Comparison of ENCODE assay signal across 20 cellular contexts in the genomic region with DNA sequence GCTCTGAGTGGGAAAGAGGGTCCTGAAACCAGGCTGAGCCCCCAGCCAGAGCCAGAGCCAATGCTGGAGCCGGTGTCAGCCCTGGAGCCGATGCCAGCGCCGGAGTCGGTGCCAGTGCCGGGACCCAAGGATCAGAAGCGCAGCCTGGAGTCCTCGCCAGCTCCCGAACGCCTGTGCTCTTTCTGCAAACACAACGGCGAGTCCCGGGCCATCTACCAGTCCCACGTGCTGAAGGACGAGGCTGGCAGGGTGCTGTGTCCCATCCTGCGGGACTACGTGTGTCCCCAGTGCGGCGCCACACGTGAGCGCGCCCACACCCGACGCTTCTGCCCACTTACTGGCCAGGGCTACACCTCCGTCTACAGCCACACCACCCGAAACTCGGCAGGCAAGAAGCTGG. TPM values are rescaled to one million over a fixed set of nuclear protein-coding genes. Genes with fewer than 3 reads are reported as not detected.
A peak's percentile ranks its signal among the peaks of the same experiment; 100 is the strongest.
DNase-seq lines count a peak whose midpoint lies in the region; ATAC-seq, FAIRE-seq and TF ChIP-seq lines count a peak whose summit lies in the region.
"Had no signal": no experiment of that assay in that cellular context is flagged by ENCODE, and none has a peak within 500 bp of the region (broad histone marks: within the 10 kb centered on the region; RNA-seq: fewer than 3 reads in every experiment).

No MANE protein-coding gene starts in this region.

- H2BK5ac ChIP-seq in trophoblast cell (ENCODE audit: low read depth, low read length, poor library complexity): no peak overlapping the region

- H4K8ac ChIP-seq in trophoblast cell (ENCODE audit: low read depth, low read length): no peak overlapping the region

- DNase-seq in H7: peak; percentile 44
- no peak for DNase-seq in K562 (ENCODE audit: extremely low read depth in 1 of 4, low spot score in 3 of 4)
- DNase-seq in trophoblast cell: no peak
- no peak for DNase-seq in NCI-H2029 treated with DMSO at 0.1 percent for 48 hours (lab: John Stamatoyannopoulos, UW)
- DNase-seq in SHP77 (lab: John Stamatoyannopoulos, UW): no peak
- DNase-seq: ACHN; BE2C; C1 segment of cervical spinal cord; CD4-positive, alpha-beta T cell; IMR-90; KBM-7 had no signal

- in situ Hi-C loops in K562 (cut with MboI): loop anchor here (5.0 to 10.0 kb wide), 2 partner anchors 470 to 607 kb away; no protein-coding TSS in a partner anchor

- no TSS peak for BruUV-seq in K562 (replicated peaks; lab: Mats Ljungman, UMichigan)

- no peak overlapping the region for H2BK12ac ChIP-seq in trophoblast cell (ENCODE audit: low read length)

- H3K36me3 ChIP-seq in H7 (replicated peaks; ENCODE audit: control insufficient read depth, insufficient read depth, low read length) (no peaks in the 10 kb centered on the region), K562 (ENCODE audit: control insufficient read depth, insufficient read depth, low read length) (no peaks in the 10 kb centered on the region), trophoblast cell (ENCODE audit: control insufficient read depth in 1 of 2, insufficient read depth in 2 of 2, low read length in 2 of 2) (no peaks in the 10 kb centered on the region)
- H3K36me3 ChIP-seq: BE2C, HAP-1 had no signal

- no peak for TF ChIP-seq POLR2A in K562 (conservative IDR thresholded peaks at IDR 0.05)

- H3K9me1 ChIP-seq in K562 (ENCODE audit: control insufficient read depth, insufficient read depth, low read length): no peaks in the 10 kb centered on the region

- H3K4me2 ChIP-seq in K562 (ENCODE audit: insufficient read depth, low read length) (no peak overlapping the region), trophoblast cell (ENCODE audit: low read length) (no peak overlapping the region)

- 53% methylated on average over 22 of the region's 27 CpGs for WGBS in K562 (ENCODE audit: insufficient coverage, low coverage, missing lambda C conversion rate)
- WGBS in trophoblast cell (ENCODE audit: extremely low coverage, insufficient coverage, insufficient read length): no CpG with 5 or more reads among the region's 27 CpGs

- peak overlapping the region in 1 of 2 experiments; percentile 68; a peak in 2 of 4 replicates for H3K9ac ChIP-seq in K562 (ENCODE audit: insufficient read depth in 1 of 2, low read depth in 2 of 2, low read length in 2 of 2)
- H3K9ac ChIP-seq in trophoblast cell (ENCODE audit: low read length): no peak overlapping the region

- peak overlapping the region; percentile 3 for H2AK5ac ChIP-seq in trophoblast cell (ENCODE audit: low read length)

- peak overlapping the region; percentile 11; the same call in 1 of the 2 replicates for H2AFZ ChIP-seq in K562 (ENCODE audit: low read depth, low read length)
- no peak overlapping the region for H2AFZ ChIP-seq in trophoblast cell (ENCODE audit: insufficient read depth, low read length, poor library complexity)

- no peaks in the 10 kb centered on the region for H4K20me1 ChIP-seq in K562 (replicated peaks; ENCODE audit: control insufficient read depth, insufficient read depth, low read length)

- H3K4ac ChIP-seq in trophoblast cell (ENCODE audit: low read depth, low read length): no peak overlapping the region

- no peak for ATAC-seq in K562

- H3K4me1 ChIP-seq in K562 (replicated peaks in 1 of 2; ENCODE audit: control insufficient read depth in 2 of 2, insufficient read depth in 2 of 2, low read length in 2 of 2) (peaks cover 22 to 54% of the 10 kb centered on the region in 2 experiments), trophoblast cell (ENCODE audit: control insufficient read depth in 1 of 2, insufficient read depth in 2 of 2, low read length in 2 of 2) (peaks cover 31 to 32% of the 10 kb centered on the region in 2 experiments)

- no peak overlapping the region for H3K18ac ChIP-seq in trophoblast cell (ENCODE audit: low read length)

- TF ChIP-seq CTCF in 22Rv1 (IDR thresholded peaks at IDR 0.05) (no peak), K562 (IDR thresholded peaks at IDR 0.05 in 2 of 3, conservative IDR thresholded peaks at IDR 0.05 in 1 of 3; ENCODE audit: insufficient read depth in 2 of 3, low read depth in 1 of 3, low read length in 3 of 3) (no peak)

- H3K79me2 ChIP-seq in K562 (ENCODE audit: control insufficient read depth, insufficient read depth, low read length) (no peaks in the 10 kb centered on the region), trophoblast cell (ENCODE audit: control insufficient read depth, insufficient read depth, low read length, poor library complexity) (no peaks in the 10 kb centered on the region)

- no peak for TF ChIP-seq RAD21 in K562 (CRISPR knock-in tag; conservative IDR thresholded peaks at IDR 0.05 in 1 of 2, IDR thresholded peaks at IDR 0.05 in 1 of 2)

- no peak overlapping the region for H3K14ac ChIP-seq in trophoblast cell (ENCODE audit: low read length)

- no peak overlapping the region for H4K91ac ChIP-seq in trophoblast cell (ENCODE audit: low read depth, low read length)

- peaks cover 19% of the 10 kb centered on the region for H3K79me1 ChIP-seq in trophoblast cell (ENCODE audit: low read length)

- no peak overlapping the region for H3K4me3 ChIP-seq in H7 (ENCODE audit: insufficient read depth, low read depth, low read length)
- H3K4me3 ChIP-seq in K562: no peak overlapping the region
- H3K4me3 ChIP-seq in trophoblast cell (ENCODE audit: low read depth, low read length): no peak overlapping the region
- H3K4me3 ChIP-seq: HAP-1 had no signal

- no peak for TF ChIP-seq EP300 in K562 (IDR thresholded peaks at IDR 0.05; ENCODE audit: low read length)

- intact Hi-C loops in K562 (cut with micrococcal nuclease): no loop called here

- POLR2A ChIA-PET in K562 (lab: Yijun Ruan, JAX): interaction anchor here (0.6 to 0.9 kb wide), 2 partner anchors 75 to 145 kb away, joined by 3 to 4 read pairs; partner anchors contain the start of gene DCAF15

- H3K9me3 ChIP-seq in K562 (replicated peaks; ENCODE audit: control insufficient read depth, insufficient read depth, low read depth, low read length): no peaks in the 10 kb centered on the region
- peaks cover 3% of the 10 kb centered on the region for H3K9me3 ChIP-seq in trophoblast cell (ENCODE audit: insufficient read depth, low read depth, low read length)
- H3K9me3 ChIP-seq: BE2C, HAP-1 had no signal

- H3K27ac ChIP-seq in 22Rv1 (peak overlapping the region; percentile 55), K562 (ENCODE audit: extremely low read depth, low read depth, low read length) (no peak overlapping the region), trophoblast cell (ENCODE audit: low read depth, low read length) (no peak overlapping the region)
- H3K27ac ChIP-seq: HL-60 had no signal

- H2BK120ac ChIP-seq in trophoblast cell (ENCODE audit: insufficient read depth, low read length, poor library complexity): no peak overlapping the region

- CTCF ChIA-PET in K562 (lab: Yijun Ruan, JAX; ENCODE audit: low intra/inter-chr PET ratio): no interaction called here

- H4K12ac ChIP-seq in trophoblast cell (ENCODE audit: low read depth, low read length): no peak overlapping the region

- H3K27me3 ChIP-seq in H7 (ENCODE audit: control insufficient read depth, insufficient read depth, low read length) (peaks cover 34% of the 10 kb centered on the region), K562 (ENCODE audit: control insufficient read depth in 2 of 2, insufficient read depth in 2 of 2, low read length in 2 of 2) (no peaks in the 10 kb centered on the region; a peak in 1 of 5 replicates), trophoblast cell (ENCODE audit: insufficient read depth, low read length) (no peaks in the 10 kb centered on the region)
- H3K27me3 ChIP-seq: BE2C had no signal

- no peak for FAIRE-seq in K562 (lab: Jason Lieb, UNC)
- FAIRE-seq: A204.1, G401.6, GM12891, GM19239, H1 had no signal

- no peak overlapping the region for H3K23ac ChIP-seq in trophoblast cell (ENCODE audit: low read length)

RNA-seq across cellular contexts. Expression of gene NANOS3, which starts 0.4 kb away (rescaled TPM):
- not detected in 2 replicates for total RNA-seq in H7 (2014; rRNA removed; shearing (Covaris generic))
- total RNA-seq in K562 (2011; cell fraction: chromatin; rRNA removed; ENCODE audit: low replicate concordance): not detected in 2 replicates
- total RNA-seq in K562 (2011; cell fraction: nucleolus; rRNA removed): not detected in 2 replicates
- not detected in 2 replicates for total RNA-seq in K562 (2011; cell fraction: nucleoplasm; rRNA removed)
- total RNA-seq in K562 (2014; rRNA removed) (not detected in 2 replicates), K562 (2014; rRNA removed; fragmentation: Illumina TruSeq; extraction: Trizol) (not detected in 2 replicates), K562 (2015; rRNA removed; fragmentation: Illumina TruSeq; extraction: Trizol) (not detected in 2 replicates), K562 (2021) (not detected in 2 replicates)
- polyA plus RNA-seq in K562 (2011; rRNA removed) (not detected in 2 replicates), K562 (2014; fragmentation: Illumina TruSeq; extraction: Trizol) (not detected in 2 replicates), K562 (2014; fragmentation: Nextera tagmentation; extraction: Ambion mirVana) (not detected), K562 (2014; rRNA removed) (not detected in 2 replicates)
- polyA plus RNA-seq in K562 (2011; cell fraction: cytosol; rRNA removed): not detected in 2 replicates
- polyA plus RNA-seq in K562 (2011; cell fraction: nucleus; rRNA removed): not detected in 2 replicates
- polyA plus RNA-seq in K562 (2012): not detected in 2 replicates
- not detected in 2 replicates for polyA minus RNA-seq in K562 (2011; rRNA and poly(A)+ RNA removed)
- not detected in 2 replicates for polyA minus RNA-seq in K562 (2011; cell fraction: cytosol; rRNA and poly(A)+ RNA removed)
- not detected in 2 replicates for polyA minus RNA-seq in K562 (2011; cell fraction: nucleus; rRNA and poly(A)+ RNA removed)
- polyA plus RNA-seq in trophoblast cell (2013): 1.8 and 2.0 TPM in 2 replicates
- total RNA-seq: H1, HT1080, IMR-90 had no signal

RNA-seq across cellular contexts. Expression of gene BRME1, which starts 28.6 kb away (rescaled TPM):
- total RNA-seq in H7 (2014; rRNA removed; shearing (Covaris generic)): 3.4 and 4.1 TPM in 2 replicates
- 4.2 and 15.2 TPM in 2 replicates for total RNA-seq in K562 (2011; cell fraction: chromatin; rRNA removed; ENCODE audit: low replicate concordance)
- total RNA-seq in K562 (2011; cell fraction: nucleolus; rRNA removed): 11.3 and 15.2 TPM in 2 replicates
- 7.3 TPM in 2 replicates for total RNA-seq in K562 (2011; cell fraction: nucleoplasm; rRNA removed)
- total RNA-seq in K562 (2014; rRNA removed) (3.6 and 4.2 TPM in 2 replicates), K562 (2014; rRNA removed; fragmentation: Illumina TruSeq; extraction: Trizol) (1.9 and 2.4 TPM in 2 replicates), K562 (2015; rRNA removed; fragmentation: Illumina TruSeq; extraction: Trizol) (4.6 and 6.0 TPM in 2 replicates), K562 (2021) (5.9 and 6.1 TPM in 2 replicates)
- polyA plus RNA-seq in K562 (2011; rRNA removed) (3.0 and 5.5 TPM in 2 replicates), K562 (2014; fragmentation: Illumina TruSeq; extraction: Trizol) (4.6 and 4.8 TPM in 2 replicates), K562 (2014; fragmentation: Nextera tagmentation; extraction: Ambion mirVana) (under 1 TPM; 0.75 to 0.88 TPM), K562 (2014; rRNA removed) (4.5 and 6.0 TPM in 2 replicates)
- polyA plus RNA-seq in K562 (2011; cell fraction: cytosol; rRNA removed): 5.1 and 5.3 TPM in 2 replicates
- 13.5 and 15.3 TPM in 2 replicates for polyA plus RNA-seq in K562 (2011; cell fraction: nucleus; rRNA removed)
- polyA plus RNA-seq in K562 (2012): 4.7 and 8.9 TPM in 2 replicates
- 1.4 and 1.6 TPM in 2 replicates for polyA minus RNA-seq in K562 (2011; rRNA and poly(A)+ RNA removed)
- polyA minus RNA-seq in K562 (2011; cell fraction: cytosol; rRNA and poly(A)+ RNA removed): 1.4 and 4.5 TPM in 2 replicates
- polyA minus RNA-seq in K562 (2011; cell fraction: nucleus; rRNA and poly(A)+ RNA removed): 4.6 and 7.6 TPM in 2 replicates
- polyA plus RNA-seq in trophoblast cell (2013): 1.1 TPM in 2 replicates

RNA-seq across cellular contexts. Expression of gene CC2D1A, which starts 28.7 kb away (rescaled TPM):
- total RNA-seq in H7 (2014; rRNA removed; shearing (Covaris generic)): 22.8 and 25.0 TPM in 2 replicates
- total RNA-seq in K562 (2011; cell fraction: chromatin; rRNA removed; ENCODE audit: low replicate concordance): 61.5 and 146 TPM in 2 replicates
- 72.1 and 79.4 TPM in 2 replicates for total RNA-seq in K562 (2011; cell fraction: nucleolus; rRNA removed)
- total RNA-seq in K562 (2011; cell fraction: nucleoplasm; rRNA removed): 61.5 and 70.7 TPM in 2 replicates
- 17.9 and 18.8 TPM in 2 replicates for total RNA-seq in K562 (2014; rRNA removed)
- total RNA-seq in K562 (2014; rRNA removed; fragmentation: Illumina TruSeq; extraction: Trizol): 5.8 and 7.7 TPM in 2 replicates
- total RNA-seq in K562 (2015; rRNA removed; fragmentation: Illumina TruSeq; extraction: Trizol): 12.0 and 12.9 TPM in 2 replicates
- 28.4 and 31.0 TPM in 2 replicates for total RNA-seq in K562 (2021)
- 10.1 and 25.5 TPM in 2 replicates for polyA plus RNA-seq in K562 (2011; rRNA removed)
- polyA plus RNA-seq in K562 (2011; cell fraction: cytosol; rRNA removed): 8.9 and 11.7 TPM in 2 replicates
- 67.6 and 73.2 TPM in 2 replicates for polyA plus RNA-seq in K562 (2011; cell fraction: nucleus; rRNA removed)
- 17.9 and 39.2 TPM in 2 replicates for polyA plus RNA-seq in K562 (2012)
- polyA plus RNA-seq in K562 (2014; fragmentation: Illumina TruSeq; extraction: Trizol): 15.6 and 21.2 TPM in 2 replicates
- under 1 TPM; 0.32 to 0.42 TPM for polyA plus RNA-seq in K562 (2014; fragmentation: Nextera tagmentation; extraction: Ambion mirVana)
- 26.7 and 27.1 TPM in 2 replicates for polyA plus RNA-seq in K562 (2014; rRNA removed)
- 8.3 and 8.9 TPM in 2 replicates for polyA minus RNA-seq in K562 (2011; rRNA and poly(A)+ RNA removed)
- polyA minus RNA-seq in K562 (2011; cell fraction: cytosol; rRNA and poly(A)+ RNA removed): 9.0 and 11.1 TPM in 2 replicates
- 15.9 and 19.3 TPM in 2 replicates for polyA minus RNA-seq in K562 (2011; cell fraction: nucleus; rRNA and poly(A)+ RNA removed)
- 17.6 and 17.8 TPM in 2 replicates for polyA plus RNA-seq in trophoblast cell (2013)
